ENCODE assay signal across 9 cellular contexts in the genomic region with DNA sequence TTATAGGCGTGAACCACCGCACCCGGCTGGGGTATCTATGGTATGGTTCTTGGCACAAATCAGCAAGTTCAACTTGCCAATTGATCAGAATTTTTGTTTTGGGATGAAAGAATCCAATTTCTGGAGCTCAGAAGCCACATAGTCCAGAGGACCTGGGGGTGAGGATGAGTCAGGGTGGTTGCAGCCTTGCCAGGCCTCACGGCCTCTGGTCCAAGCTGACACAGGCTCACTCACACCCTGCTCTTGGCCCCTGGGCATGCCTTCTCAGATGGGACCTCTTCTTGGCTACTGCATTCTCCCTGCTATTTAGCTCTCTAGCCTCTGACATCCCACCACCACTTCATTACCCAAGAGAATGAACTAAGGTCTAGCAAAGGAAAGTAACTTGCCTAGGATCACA.
DNase-seq lines count a peak whose midpoint lies in the region; TF ChIP-seq lines count a peak whose summit lies in the region.
"Had no signal": no experiment of that assay in that cellular context is flagged by ENCODE, and none has a peak within 500 bp of the region (broad histone marks: within the 10 kb centered on the region; RNA-seq: fewer than 3 reads in every experiment).

No MANE protein-coding gene starts in this region.

- DNase-seq in GM03348 (ENCODE audit: low spot score) (peak; percentile 83), iris pigment epithelial cell (ENCODE audit: low read depth) (peak; percentile 40), stromal cell of bone marrow (ENCODE audit: low read depth) (peak; percentile 57), SKM-1 (lab: John Stamatoyannopoulos, UW; ENCODE audit: unreplicated experiment) (no peak), COLO668 (lab: John Stamatoyannopoulos, UW; ENCODE audit: unreplicated experiment) (no peak)
- no peak for DNase-seq in stimulated activated naive CD4-positive, alpha-beta T cell (lab: John Stamatoyannopoulos, UW)
- DNase-seq: foreskin keratinocyte had no signal

- peak overlapping the region; percentile 99 for H3K27ac ChIP-seq in VCaP
- H3K27ac ChIP-seq: foreskin keratinocyte, right lobe of liver had no signal

- TF ChIP-seq CTCF in VCaP (conservative IDR thresholded peaks at IDR 0.05): no peak

Comparison
In these comparisons a context has a peak if more than half of its experiments do, and no peak if none do; other contexts are left out.
1. DNase-seq: peak in GM03348 (single experiment), iris pigment epithelial cell (single experiment) and stromal cell of bone marrow (single experiment); none in SKM-1 (single experiment), stimulated activated naive CD4-positive, alpha-beta T cell (0 of 6) and COLO668 (single experiment).